In the genomic region with DNA sequence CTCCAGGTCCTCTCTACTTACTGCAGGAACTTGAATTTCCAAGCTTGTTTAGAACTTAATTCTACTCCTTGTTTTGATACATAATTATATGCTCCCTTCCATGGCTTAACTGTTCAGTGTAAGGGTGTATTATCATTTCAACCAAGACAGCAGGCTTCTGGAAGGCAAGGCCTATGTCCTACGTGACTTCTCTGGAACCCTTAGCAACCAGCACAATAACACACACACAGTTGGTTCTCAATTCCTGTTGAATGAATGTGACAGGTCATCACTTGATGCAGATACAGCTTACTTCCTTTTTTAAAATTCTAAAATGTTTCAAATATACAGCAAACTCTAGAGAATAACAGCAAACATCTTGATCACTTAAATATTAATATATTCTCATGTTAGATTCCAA, we compare ENCODE assay signal across 14 cellular contexts.
A peak's percentile ranks its signal among the peaks of the same experiment; 100 is the strongest.
DNase-seq lines count a peak whose midpoint lies in the region; ATAC-seq and TF ChIP-seq lines count a peak whose summit lies in the region.
"Had no signal": no experiment of that assay in that cellular context is flagged by ENCODE, and none has a peak within 500 bp of the region (broad histone marks: within the 10 kb centered on the region; RNA-seq: fewer than 3 reads in every experiment).

No MANE protein-coding gene starts in this region.

- H3K4me1 Mint-ChIP-seq in dendritic cell treated with granulocyte-macrophage colony-stimulating factor and Interleukin-4, amounts not matched to agents 40 ng/mL and 50 ng/mL, for 4 days (ENCODE audit: low read depth), result peaks cover 43% of the 10 kb centered on the region
- H3K4me1 Mint-ChIP-seq in natural killer cell, result no peaks in the 10 kb centered on the region

- peak; percentile 34 for DNase-seq in NCI-H82 (lab: John Stamatoyannopoulos, UW)
- DNase-seq in NCI-H82 treated with DMSO at 0.1 percent for 48 hours (lab: John Stamatoyannopoulos, UW; ENCODE audit: unreplicated experiment), result no peak
- peak; percentile 39 for DNase-seq in MV-4-11 (lab: John Stamatoyannopoulos, UW)
- DNase-seq in NOMO-1 (lab: John Stamatoyannopoulos, UW; ENCODE audit: unreplicated experiment in 2 of 2), result no peak
- DNase-seq in natural killer cell, result no peak
- no peak for DNase-seq in RKO (ENCODE audit: low spot score)
- DNase-seq: 8988T; Calu3; CD8-positive, alpha-beta T cell; GF-D8; HCEC 1CT had no signal

- TF ChIP-seq CTCF in natural killer cell (IDR thresholded peaks at IDR 0.05), result no peak

- no peaks in the 10 kb centered on the region for H3K36me3 Mint-ChIP-seq in dendritic cell treated with granulocyte-macrophage colony-stimulating factor and Interleukin-4, amounts not matched to agents 40 ng/mL and 50 ng/mL, for 4 days (ENCODE audit: low read depth)
- H3K36me3 Mint-ChIP-seq in natural killer cell, result peaks cover 10% of the 10 kb centered on the region
- H3K36me3 Mint-ChIP-seq: CD14-positive monocyte; CD8-positive, alpha-beta T cell had no signal

- peaks cover 2% of the 10 kb centered on the region for H3K27me3 Mint-ChIP-seq in dendritic cell treated with granulocyte-macrophage colony-stimulating factor and Interleukin-4, amounts not matched to agents 40 ng/mL and 50 ng/mL, for 4 days
- H3K27me3 Mint-ChIP-seq in natural killer cell (ENCODE audit: low read depth in 2 of 2), result peaks cover 14 to 29% of the 10 kb centered on the region in 2 donors

- peak overlapping the region; percentile 69 for H3K27ac Mint-ChIP-seq in dendritic cell treated with granulocyte-macrophage colony-stimulating factor and Interleukin-4, amounts not matched to agents 40 ng/mL and 50 ng/mL, for 4 days
- no peak overlapping the region for H3K27ac Mint-ChIP-seq in natural killer cell
- H3K27ac Mint-ChIP-seq: CD8-positive, alpha-beta T cell; GM23338 had no signal

- no peak for ATAC-seq in natural killer cell
- ATAC-seq: CD8-positive, alpha-beta T cell; GM23338 had no signal

- no peak overlapping the region for H3K4me3 Mint-ChIP-seq in dendritic cell treated with granulocyte-macrophage colony-stimulating factor and Interleukin-4, amounts not matched to agents 40 ng/mL and 50 ng/mL, for 4 days
- H3K4me3 Mint-ChIP-seq in natural killer cell, result no peak overlapping the region
- H3K4me3 Mint-ChIP-seq: CD14-positive monocyte; CD8-positive, alpha-beta T cell; GM23338 had no signal

- H3K9me3 Mint-ChIP-seq in dendritic cell treated with granulocyte-macrophage colony-stimulating factor and Interleukin-4, amounts not matched to agents 40 ng/mL and 50 ng/mL, for 4 days, result peaks cover 32% of the 10 kb centered on the region
- H3K9me3 Mint-ChIP-seq in natural killer cell, result peaks cover 2 to 3% of the 10 kb centered on the region in 2 donors
- H3K9me3 Mint-ChIP-seq: CD8-positive, alpha-beta T cell; GM23338 had no signal

- intact Hi-C loops in dendritic cell treated with granulocyte-macrophage colony-stimulating factor and Interleukin-4, amounts not matched to agents 40 ng/mL and 50 ng/mL, for 4 days (cut with micrococcal nuclease), result no loop called here
- intact Hi-C loops in natural killer cell (cut with micrococcal nuclease), result no loop called here

Comparison
In these comparisons a context has a peak if more than half of its experiments do, and no peak if none do; other contexts are left out.
1. DNase-seq: peak in NCI-H82 (single experiment) and MV-4-11 (single experiment); none in NCI-H82 treated with DMSO at 0.1 percent for 48 hours (single experiment), NOMO-1 (0 of 2), natural killer cell (single experiment) and RKO (single experiment).